In the genomic region with DNA sequence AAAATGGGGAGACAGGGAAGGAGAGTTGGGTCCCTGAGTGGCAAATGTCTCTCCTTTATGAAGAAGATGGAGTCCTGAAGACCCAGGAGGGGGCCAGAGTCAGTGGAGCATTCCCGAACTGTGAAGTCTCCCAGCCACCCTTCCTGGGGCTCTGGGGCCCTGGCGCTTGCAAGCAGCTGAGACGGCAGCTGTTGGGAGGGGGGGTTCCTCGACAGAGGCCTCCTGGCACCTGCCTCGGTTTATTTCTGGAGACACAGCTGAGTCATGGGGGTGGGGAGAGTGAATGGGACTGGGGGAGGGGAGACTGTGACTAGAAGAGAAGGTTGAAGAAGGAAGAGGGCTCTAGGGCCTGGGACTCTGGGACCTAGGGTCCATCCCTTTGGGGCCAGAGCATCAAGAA, we compare ENCODE assay signal across 10 cellular contexts. TPM values are rescaled to one million over a fixed set of nuclear protein-coding genes. Genes with fewer than 3 reads are reported as not detected.
DNase-seq lines count a peak whose midpoint lies in the region; ATAC-seq and TF ChIP-seq lines count a peak whose summit lies in the region.
"Had no signal": no experiment of that assay in that cellular context is flagged by ENCODE, and none has a peak within 500 bp of the region (broad histone marks: within the 10 kb centered on the region; RNA-seq: fewer than 3 reads in every experiment).

No MANE protein-coding gene starts in this region.

- H3K27ac ChIP-seq in gastroesophageal sphincter (peak overlapping the region in 3 of 4 donors; percentile 81 to 85 (median 84)), rectal smooth muscle tissue (ENCODE audit: low read depth, low read length) (peak overlapping the region; percentile 79)
- H3K27ac ChIP-seq: foreskin keratinocyte had no signal

- TF ChIP-seq EP300 in gastroesophageal sphincter (IDR thresholded peaks at IDR 0.05): no peak

- no peak for ATAC-seq in gastroesophageal sphincter
- ATAC-seq in HG02759 (IDR thresholded peaks at IDR 0.05; ENCODE audit: unreplicated experiment): no peak
- no peak for ATAC-seq in left lobe of liver
- ATAC-seq in GM18870 (IDR thresholded peaks at IDR 0.05; ENCODE audit: unreplicated experiment): no peak
- ATAC-seq: foreskin keratinocyte had no signal

- WGBS in gastroesophageal sphincter (ENCODE audit: low coverage in 1 of 2), 2 donors: 6 to 35% methylated on average over 2 to 5 of the region's 5 CpGs

- H3K4me3 ChIP-seq in gastroesophageal sphincter (no peak overlapping the region), rectal smooth muscle tissue (ENCODE audit: low read length) (no peak overlapping the region)

- peaks cover 2% of the 10 kb centered on the region for H3K27me3 ChIP-seq in gastroesophageal sphincter
- H3K27me3 ChIP-seq in rectal smooth muscle tissue (ENCODE audit: control insufficient read depth, insufficient read depth, low read length): no peaks in the 10 kb centered on the region
- H3K27me3 ChIP-seq: foreskin keratinocyte had no signal

- no peaks in the 10 kb centered on the region for H3K9me3 ChIP-seq in gastroesophageal sphincter

- H3K9ac ChIP-seq in rectal smooth muscle tissue (ENCODE audit: low read length): no peak overlapping the region

- DNase-seq in EL: peak; percentile 31
- DNase-seq in OCI-M1 (lab: John Stamatoyannopoulos, UW): peak; percentile 42
- DNase-seq in SIG-M5 treated with dmso at 0.1 percent for 504 hours (lab: John Stamatoyannopoulos, UW; ENCODE audit: unreplicated experiment): no peak
- no peak for DNase-seq in left lobe of liver (ENCODE audit: low spot score)
- DNase-seq: activated T-cell treated with anti-CD3 and anti-CD28 coated beads, Interleukin-2, amount 50 U/mL, for 24 hours; foreskin keratinocyte had no signal

- H3K36me3 ChIP-seq in gastroesophageal sphincter: no peaks in the 10 kb centered on the region
- no peaks in the 10 kb centered on the region for H3K36me3 ChIP-seq in rectal smooth muscle tissue (ENCODE audit: control insufficient read depth, insufficient read depth, low read length)

- TF ChIP-seq POLR2A in gastroesophageal sphincter (IDR thresholded peaks at IDR 0.05): no peak

- TF ChIP-seq CTCF in gastroesophageal sphincter (IDR thresholded peaks at IDR 0.05): no peak

- peaks cover 2 to 94% (median 76%) of the 10 kb centered on the region in 3 donors for H3K4me1 ChIP-seq in gastroesophageal sphincter
- H3K4me1 ChIP-seq in rectal smooth muscle tissue (ENCODE audit: control insufficient read depth, insufficient read depth, low read length): peaks cover 60% of the 10 kb centered on the region

RNA-seq across cellular contexts. Expression of gene NES, which starts 14.0 kb away (rescaled TPM):
- total RNA-seq in gastroesophageal sphincter (10 to 100 TPM; 13.9 to 34.3 (median 23.9) TPM), left lobe of liver (1.4 TPM)

RNA-seq across cellular contexts. Expression of gene BCAN, which starts 21.3 kb away (rescaled TPM):
- total RNA-seq in gastroesophageal sphincter (1 to 10 TPM in 2 of 4 donors, under 1 TPM in 1, not detected in 1; 0.50 to 5.0 (median 1.9) TPM), left lobe of liver (not detected)
- total RNA-seq: foreskin keratinocyte had no signal

RNA-seq across cellular contexts. Expression of gene CRABP2, which starts 42.2 kb away (rescaled TPM):
- total RNA-seq in gastroesophageal sphincter (10 to 100 TPM in 1 of 4 donors, 1 to 10 TPM in 2, under 1 TPM in 1; 0.54 to 36.7 (median 6.0) TPM), left lobe of liver (0.33 TPM)

RNA-seq across cellular contexts. Expression of gene HAPLN2, which starts 44.0 kb away (rescaled TPM):
- 1 to 10 TPM in 2 of 4 donors, under 1 TPM in 2; 0.13 to 3.0 (median 1.2) TPM for total RNA-seq in gastroesophageal sphincter
- total RNA-seq in left lobe of liver: not detected
- total RNA-seq: foreskin keratinocyte had no signal

Comparison
In these comparisons a context has a peak if more than half of its experiments do, and no peak if none do; other contexts are left out.
1. DNase-seq: peak in EL (single experiment) and OCI-M1 (single experiment); none in SIG-M5 treated with dmso at 0.1 percent for 504 hours (single experiment) and left lobe of liver (single experiment).